8 cellular contexts compared by ENCODE assay signal in genomic region chr1:224644553-224645154, GRCh38. TPM values are rescaled to one million over a fixed set of nuclear protein-coding genes. Genes with fewer than 3 reads are reported as not detected.
DNase-seq lines count a peak whose midpoint lies in the region; TF ChIP-seq lines count a peak whose summit lies in the region.

No MANE protein-coding gene starts in this region.

- no peaks in the 10 kb centered on the region for H3K4me1 ChIP-seq in breast epithelium

- no peak for TF ChIP-seq POLR2A in breast epithelium (IDR thresholded peaks at IDR 0.05)

- intact Hi-C loops in breast epithelium (cut with DNase I; ENCODE audit: low total_unique reads) = no loop called here

- H3K9me3 ChIP-seq in breast epithelium = no peaks in the 10 kb centered on the region

- H3K4me3 ChIP-seq in HFF-Myc (replicated peaks; ENCODE audit: low read depth, low read length) = no peak overlapping the region
- H3K4me3 ChIP-seq in breast epithelium = no peak overlapping the region

- DNase-seq in DMS79 treated with DMSO at 0.1 percent for 48 hours (lab: John Stamatoyannopoulos, UW) = peak; percentile 23
- no peak for DNase-seq in DMS79 (lab: John Stamatoyannopoulos, UW)
- DNase-seq in HFF-Myc (ENCODE audit: extremely low read depth, low read depth) = no peak
- DNase-seq in NCI-H146 treated with DMSO at 0.1 percent for 48 hours (lab: John Stamatoyannopoulos, UW; ENCODE audit: unreplicated experiment) = peak; percentile 2
- DNase-seq in breast epithelium (ENCODE audit: low spot score in 2 of 2) = no peak
- DNase-seq in left kidney (ENCODE audit: low read depth, low spot score) = peak; percentile 85
- DNase-seq in stimulated activated CD4-positive, alpha-beta T cell treated with anti-CD3 and anti-CD28 coated beads, TNF-alpha, amount 100 ng/mL, for 24 hours (ENCODE audit: low read depth in 3 of 3) = peak; percentile 13 to 40 (median 28)

- H3K27ac ChIP-seq in VCaP (no peak overlapping the region), breast epithelium (no peak overlapping the region)

- no peaks in the 10 kb centered on the region for H3K27me3 ChIP-seq in breast epithelium

- peak; percentile 83 for TF ChIP-seq CTCF in HFF-Myc (IDR thresholded peaks at IDR 0.05; ENCODE audit: low read depth, low read length, missing control alignments)
- peak; percentile 90 for TF ChIP-seq CTCF in VCaP (conservative IDR thresholded peaks at IDR 0.05)
- TF ChIP-seq CTCF in breast epithelium (IDR thresholded peaks at IDR 0.05) = peak; percentile 55 to 71 (median 71)

- no peaks in the 10 kb centered on the region for H3K36me3 ChIP-seq in breast epithelium

RNA-seq across cellular contexts. Expression of gene CNIH3, which starts 28.5 kb away (rescaled TPM):
- total RNA-seq in breast epithelium = 1 to 10 TPM; 3.8 to 5.2 (median 4.4) TPM

Comparison
In these comparisons a context has a peak if more than half of its experiments do, and no peak if none do; other contexts are left out.
1. DNase-seq: peak in DMS79 treated with DMSO at 0.1 percent for 48 hours (single experiment), NCI-H146 treated with DMSO at 0.1 percent for 48 hours (single experiment), left kidney (single experiment) and stimulated activated CD4-positive, alpha-beta T cell treated with anti-CD3 and anti-CD28 coated beads, TNF-alpha, amount 100 ng/mL, for 24 hours (3 of 3); none in DMS79 (single experiment), HFF-Myc (single experiment) and breast epithelium (0 of 2).
2. Peak in every context shown above with its lines, with median percentiles within 50 percentile points of each other: CTCF ChIP-seq.